ENCODE assay signal across 23 cellular contexts in genomic region chr15:49064281-49064653, GRCh38.
"Had no signal": no experiment of that assay in that cellular context is flagged by ENCODE, and none has a peak within 500 bp of the region (broad histone marks: within the 10 kb centered on the region; RNA-seq: fewer than 3 reads in every experiment).

No MANE protein-coding gene starts in this region.

- H3K9me3 Mint-ChIP-seq: activated naive CD8-positive, alpha-beta T cell treated with anti-CD3 and anti-CD28 coated beads, Interleukin-2, amount 10 ng/mL, durations not matched to agents 7 days and 5 days; activated T-cell treated with anti-CD3 and anti-CD28 coated beads, Interleukin-2, amount 50 U/mL, for 72 hours; central memory CD8-positive, alpha-beta T cell; immature natural killer cell; nephron had no signal

- H3K27me3 ChIP-seq: brain microvascular endothelial cell, gastrocnemius medialis, heart left ventricle, right atrium auricular region, transverse colon had no signal

- H3K36me3 Mint-ChIP-seq: activated naive CD8-positive, alpha-beta T cell treated with anti-CD3 and anti-CD28 coated beads, Interleukin-2, amount 10 ng/mL, durations not matched to agents 7 days and 5 days; immature natural killer cell had no signal

- ATAC-seq: activated CD8-positive, alpha-beta T cell treated with anti-CD3 and anti-CD28 coated beads, Interleukin-2, amount 10 ng/mL, durations not matched to agents 7 days and 5 days; gastrocnemius medialis had no signal

- H3K4me3 Mint-ChIP-seq: activated CD8-positive, alpha-beta T cell treated with anti-CD3 and anti-CD28 coated beads, Interleukin-2, amount 10 ng/mL, durations not matched to agents 7 days and 5 days; activated naive CD8-positive, alpha-beta T cell treated with anti-CD3 and anti-CD28 coated beads, Interleukin-2, amount 10 ng/mL, durations not matched to agents 7 days and 5 days; activated T-cell treated with anti-CD3 and anti-CD28 coated beads, Interleukin-2, amount 50 U/mL, for 72 hours; central memory CD8-positive, alpha-beta T cell; immature natural killer cell; nephron had no signal

- DNase-seq: activated CD8-positive, alpha-beta memory T cell treated with anti-CD3 and anti-CD28 coated beads, Interleukin-2, amount 50 U/mL, for 4 hours; activated CD8-positive, alpha-beta T cell treated with anti-CD3 and anti-CD28 coated beads, Interleukin-2, amount 10 ng/mL, durations not matched to agents 7 days and 5 days; activated gamma-delta T cell treated with Interleukin-2 at 50 U/mL for 16 hours; activated naive CD8-positive, alpha-beta T cell treated with anti-CD3 and anti-CD28 coated beads, Interleukin-2, amount 10 ng/mL, durations not matched to agents 7 days and 5 days; activated T-cell treated with anti-CD3 and anti-CD28 coated beads, Interleukin-2, amount 50 U/mL, for 72 hours; anterior cingulate cortex; brain microvascular endothelial cell; cortex of kidney; effector CD8-positive, alpha-beta T cell; gastrocnemius medialis; heart left ventricle; immature natural killer cell; occipital lobe; stimulated activated CD4-positive, alpha-beta T cell treated with anti-CD3 and anti-CD28 coated beads, Interleukin-4, amount 100 ng/mL, for 4 hours; stimulated activated CD8-positive, alpha-beta memory T cell treated with anti-CD3 and anti-CD28 coated beads, Interleukin-4, amount 100 ng/mL, for 48 hours; stimulated activated naive CD4-positive, alpha-beta T cell treated with Interleukin-2 at 50 U/mL for 16 hours; substantia nigra; transverse colon had no signal

- H3K4me1 Mint-ChIP-seq: central memory CD8-positive, alpha-beta T cell; immature natural killer cell had no signal

- H3K27ac Mint-ChIP-seq: activated CD8-positive, alpha-beta T cell treated with anti-CD3 and anti-CD28 coated beads, Interleukin-2, amount 10 ng/mL, durations not matched to agents 7 days and 5 days; activated naive CD8-positive, alpha-beta T cell treated with anti-CD3 and anti-CD28 coated beads, Interleukin-2, amount 10 ng/mL, durations not matched to agents 7 days and 5 days; activated T-cell treated with anti-CD3 and anti-CD28 coated beads, Interleukin-2, amount 50 U/mL, for 72 hours; immature natural killer cell; nephron; progenitor cell of endocrine pancreas had no signal

- H3K4me3 ChIP-seq: gastrocnemius medialis, heart left ventricle, right atrium auricular region, skin epidermis, transverse colon had no signal

- H3K4me1 ChIP-seq: gastrocnemius medialis, right atrium auricular region, transverse colon had no signal

- H3K9me3 ChIP-seq: gastrocnemius medialis, heart left ventricle, right atrium auricular region, transverse colon had no signal

- H3K36me3 ChIP-seq: brain microvascular endothelial cell, gastrocnemius medialis, heart left ventricle, right atrium auricular region, transverse colon had no signal

- H3K27me3 Mint-ChIP-seq: activated naive CD8-positive, alpha-beta T cell treated with anti-CD3 and anti-CD28 coated beads, Interleukin-2, amount 10 ng/mL, durations not matched to agents 7 days and 5 days; progenitor cell of endocrine pancreas had no signal

- H3K27ac ChIP-seq: brain microvascular endothelial cell, gastrocnemius medialis, heart left ventricle, right atrium auricular region, skin epidermis, transverse colon had no signal
